1 cellular context compared by ENCODE assay signal in the genomic region with DNA sequence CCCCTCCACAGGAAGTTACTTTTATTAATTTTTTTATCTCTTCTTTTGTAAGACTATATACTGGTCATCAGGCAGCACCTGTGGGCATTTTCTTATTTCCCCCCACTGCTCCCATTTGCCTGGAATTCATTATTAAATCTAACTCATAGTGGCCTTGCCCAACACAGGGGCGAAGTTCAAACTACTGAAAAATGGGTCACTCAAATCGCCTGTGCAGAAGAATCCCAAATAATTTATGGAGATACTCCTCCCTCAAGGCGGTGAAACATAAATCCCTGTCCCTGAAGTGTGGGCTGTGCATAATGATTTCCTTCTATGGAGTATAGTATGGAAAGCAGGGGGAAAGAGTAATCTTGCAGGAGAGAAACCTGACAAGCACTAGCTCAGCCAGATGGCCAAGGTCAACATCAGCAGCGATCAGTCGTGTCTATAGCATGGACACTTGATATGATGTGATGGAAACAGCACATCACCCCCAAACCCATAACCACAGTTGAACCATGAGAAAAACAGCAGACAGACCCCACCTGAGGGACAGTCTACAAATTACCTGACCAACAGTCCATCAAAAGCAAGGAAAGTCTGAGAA.
TF ChIP-seq lines count a peak whose summit lies in the region.

No MANE protein-coding gene starts in this region.

TF ChIP-seq in HepG2, 621 proteins besides CTCF, POLR2A, EP300 and RAD21 (continued from another document):
- TF ChIP-seq, protein P1, sequence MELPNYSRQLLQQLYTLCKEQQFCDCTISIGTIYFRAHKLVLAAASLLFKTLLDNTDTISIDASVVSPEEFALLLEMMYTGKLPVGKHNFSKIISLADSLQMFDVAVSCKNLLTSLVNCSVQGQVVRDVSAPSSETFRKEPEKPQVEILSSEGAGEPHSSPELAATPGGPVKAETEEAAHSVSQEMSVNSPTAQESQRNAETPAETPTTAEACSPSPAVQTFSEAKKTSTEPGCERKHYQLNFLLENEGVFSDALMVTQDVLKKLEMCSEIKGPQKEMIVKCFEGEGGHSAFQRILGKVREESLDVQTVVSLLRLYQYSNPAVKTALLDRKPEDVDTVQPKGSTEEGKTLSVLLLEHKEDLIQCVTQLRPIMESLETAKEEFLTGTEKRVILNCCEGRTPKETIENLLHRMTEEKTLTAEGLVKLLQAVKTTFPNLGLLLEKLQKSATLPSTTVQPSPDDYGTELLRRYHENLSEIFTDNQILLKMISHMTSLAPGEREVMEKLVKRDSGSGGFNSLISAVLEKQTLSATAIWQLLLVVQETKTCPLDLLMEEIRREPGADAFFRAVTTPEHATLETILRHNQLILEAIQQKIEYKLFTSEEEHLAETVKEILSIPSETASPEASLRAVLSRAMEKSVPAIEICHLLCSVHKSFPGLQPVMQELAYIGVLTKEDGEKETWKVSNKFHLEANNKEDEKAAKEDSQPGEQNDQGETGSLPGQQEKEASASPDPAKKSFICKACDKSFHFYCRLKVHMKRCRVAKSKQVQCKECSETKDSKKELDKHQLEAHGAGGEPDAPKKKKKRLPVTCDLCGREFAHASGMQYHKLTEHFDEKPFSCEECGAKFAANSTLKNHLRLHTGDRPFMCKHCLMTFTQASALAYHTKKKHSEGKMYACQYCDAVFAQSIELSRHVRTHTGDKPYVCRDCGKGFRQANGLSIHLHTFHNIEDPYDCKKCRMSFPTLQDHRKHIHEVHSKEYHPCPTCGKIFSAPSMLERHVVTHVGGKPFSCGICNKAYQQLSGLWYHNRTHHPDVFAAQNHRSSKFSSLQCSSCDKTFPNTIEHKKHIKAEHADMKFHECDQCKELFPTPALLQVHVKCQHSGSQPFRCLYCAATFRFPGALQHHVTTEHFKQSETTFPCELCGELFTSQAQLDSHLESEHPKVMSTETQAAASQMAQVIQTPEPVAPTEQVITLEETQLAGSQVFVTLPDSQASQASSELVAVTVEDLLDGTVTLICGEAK (IDR thresholded peaks at IDR 0.05): no peak
- TF ChIP-seq, protein P1 (CRISPR knock-in tag; IDR thresholded peaks at IDR 0.05): no peak
- TF ChIP-seq MLLT10 (CRISPR knock-in tag; IDR thresholded peaks at IDR 0.05) (no peak), FOXM1 (CRISPR knock-in tag; IDR thresholded peaks at IDR 0.05) (no peak), NCOA5 (CRISPR knock-in tag; IDR thresholded peaks at IDR 0.05) (no peak), RXRB (CRISPR knock-in tag; IDR thresholded peaks at IDR 0.05; ENCODE audit: borderline replicate concordance) (no peak), PAWR (CRISPR knock-in tag; IDR thresholded peaks at IDR 0.05; ENCODE audit: borderline replicate concordance) (no peak), KDM1A (CRISPR knock-in tag; IDR thresholded peaks at IDR 0.05) (no peak), ZNF619 (CRISPR knock-in tag; IDR thresholded peaks at IDR 0.05) (no peak), TOE1 (CRISPR knock-in tag; IDR thresholded peaks at IDR 0.05) (no peak), JUN (CRISPR knock-in tag; IDR thresholded peaks at IDR 0.05) (no peak)
- TF ChIP-seq, protein P2, sequence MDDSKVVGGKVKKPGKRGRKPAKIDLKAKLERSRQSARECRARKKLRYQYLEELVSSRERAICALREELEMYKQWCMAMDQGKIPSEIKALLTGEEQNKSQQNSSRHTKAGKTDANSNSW (CRISPR knock-in tag; IDR thresholded peaks at IDR 0.05; ENCODE audit: borderline replicate concordance): no peak
